In genomic region chr7:44275146-44275545, GRCh38 we compare ENCODE assay signal across 16 cellular contexts. TPM values are rescaled to one million over a fixed set of nuclear protein-coding genes. Genes with fewer than 3 reads are reported as not detected.
DNase-seq lines count a peak whose midpoint lies in the region; ATAC-seq and TF ChIP-seq lines count a peak whose summit lies in the region.
"Had no signal": no experiment of that assay in that cellular context is flagged by ENCODE, and none has a peak within 500 bp of the region (broad histone marks: within the 10 kb centered on the region; RNA-seq: fewer than 3 reads in every experiment).

No MANE protein-coding gene starts in this region.

- no peak overlapping the region for H3K27ac ChIP-seq in RWPE2 (ENCODE audit: poor library complexity, severe bottlenecking)

- TF ChIP-seq CTCF in RWPE2 (IDR thresholded peaks at IDR 0.05; ENCODE audit: poor library complexity, severe bottlenecking) (no peak), chondrocyte (IDR thresholded peaks at IDR 0.05) (no peak), nephron (IDR thresholded peaks at IDR 0.05; ENCODE audit: unreplicated experiment in 3 of 3) (no peak)

- ATAC-seq in RWPE2 (ENCODE audit: low read depth), result no peak
- no peak for ATAC-seq in stimulated activated memory B cell treated with anti-CD40 and anti-IgM and Interleukin-4, amounts not matched to agents 10 μg/mL and 1 μg/mL and 100 μg/mL, for 72 hours

- no peak overlapping the region for H3K4me3 ChIP-seq in RWPE2 (ENCODE audit: severe bottlenecking)

- no peaks in the 10 kb centered on the region for H3K4me1 ChIP-seq in RWPE2 (ENCODE audit: insufficient read depth, poor library complexity, severe bottlenecking)

- H3K4me3 Mint-ChIP-seq in chondrocyte (ENCODE audit: unreplicated experiment) (no peak overlapping the region), nephron (no peak overlapping the region)
- H3K4me3 Mint-ChIP-seq in stimulated activated memory B cell treated with anti-CD40 and anti-IgM and Interleukin-4, amounts not matched to agents 10 μg/mL and 1 μg/mL and 100 μg/mL, for 72 hours, result no peak overlapping the region

- no peaks in the 10 kb centered on the region for H3K27me3 ChIP-seq in RWPE2 (ENCODE audit: insufficient read depth, poor library complexity, severe bottlenecking)

- peaks cover 6% of the 10 kb centered on the region for H3K27me3 Mint-ChIP-seq in chondrocyte (ENCODE audit: low read depth)
- H3K27me3 Mint-ChIP-seq in nephron (ENCODE audit: low read depth), result peaks cover 10% of the 10 kb centered on the region
- H3K27me3 Mint-ChIP-seq in stimulated activated memory B cell treated with anti-CD40 and anti-IgM and Interleukin-4, amounts not matched to agents 10 μg/mL and 1 μg/mL and 100 μg/mL, for 72 hours, result peaks cover 34% of the 10 kb centered on the region

- H3K27ac Mint-ChIP-seq in chondrocyte (ENCODE audit: unreplicated experiment) (no peak overlapping the region), nephron (peak overlapping the region; percentile 38 to 85 (median 62))
- peak overlapping the region; percentile 59 for H3K27ac Mint-ChIP-seq in stimulated activated memory B cell treated with anti-CD40 and anti-IgM and Interleukin-4, amounts not matched to agents 10 μg/mL and 1 μg/mL and 100 μg/mL, for 72 hours

- H3K9me3 Mint-ChIP-seq in chondrocyte (ENCODE audit: low read depth), result no peaks in the 10 kb centered on the region
- H3K9me3 Mint-ChIP-seq in nephron, result no peaks in the 10 kb centered on the region
- no peaks in the 10 kb centered on the region for H3K9me3 Mint-ChIP-seq in stimulated activated memory B cell treated with anti-CD40 and anti-IgM and Interleukin-4, amounts not matched to agents 10 μg/mL and 1 μg/mL and 100 μg/mL, for 72 hours

- DNase-seq in RWPE2 (ENCODE audit: low spot score), result peak; percentile 28
- peak; percentile 63 for DNase-seq in chondrocyte (ENCODE audit: low spot score)
- DNase-seq in SIG-M5 treated with dmso at 0.1 percent for 504 hours (lab: John Stamatoyannopoulos, UW; ENCODE audit: unreplicated experiment), result no peak
- no peak for DNase-seq in DMS53 treated with DMSO at 0.1 percent for 48 hours (lab: John Stamatoyannopoulos, UW; ENCODE audit: unreplicated experiment)
- no peak for DNase-seq in D341Med (ENCODE audit: low spot score)
- DNase-seq: C1 segment of cervical spinal cord; DND-41; KG1; MV-4-11; NCI-H1694 treated with DMSO at 0.1 percent for 48 hours; NCI-H510A; NCI-H748 treated with DMSO at 0.1 percent for 48 hours; NK-92 treated with Interleukin-12 subunit alpha and Interleukin-12 subunit beta, amount 100 ng/mL, for 24 hours; SIG-M5 had no signal

- no peaks in the 10 kb centered on the region for H3K36me3 Mint-ChIP-seq in chondrocyte (ENCODE audit: low read depth)
- H3K36me3 Mint-ChIP-seq in nephron (ENCODE audit: low read depth), result no peaks in the 10 kb centered on the region
- H3K36me3 Mint-ChIP-seq in stimulated activated memory B cell treated with anti-CD40 and anti-IgM and Interleukin-4, amounts not matched to agents 10 μg/mL and 1 μg/mL and 100 μg/mL, for 72 hours, result no peaks in the 10 kb centered on the region

- H3K4me1 Mint-ChIP-seq in chondrocyte (ENCODE audit: low read depth) (no peaks in the 10 kb centered on the region), nephron (no peaks in the 10 kb centered on the region)
- H3K4me1 Mint-ChIP-seq in stimulated activated memory B cell treated with anti-CD40 and anti-IgM and Interleukin-4, amounts not matched to agents 10 μg/mL and 1 μg/mL and 100 μg/mL, for 72 hours, result peaks cover 11% of the 10 kb centered on the region

- H3K9me3 ChIP-seq in RWPE2 (ENCODE audit: severe bottlenecking), result no peaks in the 10 kb centered on the region

- no peaks in the 10 kb centered on the region for H3K36me3 ChIP-seq in RWPE2 (ENCODE audit: low read depth)

RNA-seq across cellular contexts. Expression of gene CAMK2B, which starts 50.2 kb away (rescaled TPM):
- 0.27 to 0.82 TPM (median 0.48 TPM) in 3 replicates for total RNA-seq in chondrocyte

Comparison
In these comparisons a context has a peak if more than half of its experiments do, and no peak if none do; other contexts are left out.
1. DNase-seq: peak in RWPE2 (single experiment) and chondrocyte (single experiment); none in SIG-M5 treated with dmso at 0.1 percent for 504 hours (single experiment), DMS53 treated with DMSO at 0.1 percent for 48 hours (single experiment) and D341Med (single experiment).